19 cellular contexts compared by ENCODE assay signal in genomic region chr2:159661286-159661685, GRCh38.
"Had no signal": no experiment of that assay in that cellular context is flagged by ENCODE, and none has a peak within 500 bp of the region (broad histone marks: within the 10 kb centered on the region; RNA-seq: fewer than 3 reads in every experiment).

No MANE protein-coding gene starts in this region.

- H3K4me3 ChIP-seq: ascending aorta, cardiac muscle cell, prostate gland, right atrium auricular region, tibial nerve had no signal

- DNase-seq: activated CD4-positive, alpha-beta T cell treated with anti-CD3 and anti-CD28 coated beads, Interleukin-2, amount 50 U/mL, for 1 hour; activated CD8-positive, alpha-beta memory T cell treated with anti-CD3 and anti-CD28 coated beads, Interleukin-2, amount 50 U/mL, for 4 hours; activated naive CD4-positive, alpha-beta T cell treated with anti-CD3 and anti-CD28 coated beads, Interleukin-2, amount 10 ng/mL, durations not matched to agents 7 days and 5 days; activated naive CD8-positive, alpha-beta T cell treated with anti-CD3 and anti-CD28 coated beads, Interleukin-2, amount 50 U/mL, for 24 hours; activated T-cell treated with anti-CD3 and anti-CD28 coated beads, Interleukin-2, amount 50 U/mL, for 4 hours; effector CD8-positive, alpha-beta T cell; foreskin melanocyte; head of caudate nucleus; kidney; left ventricle myocardium superior; naive thymus-derived CD8-positive, alpha-beta T cell; stimulated activated naive CD8-positive, alpha-beta T cell treated with anti-CD3 and anti-CD28 coated beads, Interleukin-15, Interleukin-2, amounts not matched to agents 100 U/mL and 50 U/mL, for 24 hours had no signal

- ATAC-seq: activated CD4-positive, CD25-positive, alpha-beta regulatory T cell treated with anti-CD3 and anti-CD28 coated beads, Interleukin-2, amount 50 U/mL, for 24 hours; activated naive CD8-positive, alpha-beta T cell treated with anti-CD3 and anti-CD28 coated beads, Interleukin-2, amount 50 U/mL, for 24 hours; activated T-cell treated with anti-CD3 and anti-CD28 coated beads, Interleukin-2, amount 50 U/mL, for 4 hours; esophagus mucosa; left ventricle myocardium superior; naive thymus-derived CD8-positive, alpha-beta T cell; stimulated activated naive CD8-positive, alpha-beta T cell treated with anti-CD3 and anti-CD28 coated beads, Interleukin-15, Interleukin-2, amounts not matched to agents 100 U/mL and 50 U/mL, for 24 hours had no signal

- H3K36me3 ChIP-seq: ascending aorta, cardiac muscle cell, prostate gland, right atrium auricular region had no signal

- H3K4me1 ChIP-seq: ascending aorta, prostate gland, right atrium auricular region, tibial nerve had no signal

- H3K9me3 ChIP-seq: ascending aorta, prostate gland, right atrium auricular region had no signal

- H3K27ac ChIP-seq: ascending aorta, cardiac muscle cell, prostate gland, right atrium auricular region, tibial nerve had no signal

- H3K27me3 ChIP-seq: ascending aorta, cardiac muscle cell, right atrium auricular region, tibial nerve had no signal
